8 cellular contexts compared by ENCODE assay signal in the genomic region with DNA sequence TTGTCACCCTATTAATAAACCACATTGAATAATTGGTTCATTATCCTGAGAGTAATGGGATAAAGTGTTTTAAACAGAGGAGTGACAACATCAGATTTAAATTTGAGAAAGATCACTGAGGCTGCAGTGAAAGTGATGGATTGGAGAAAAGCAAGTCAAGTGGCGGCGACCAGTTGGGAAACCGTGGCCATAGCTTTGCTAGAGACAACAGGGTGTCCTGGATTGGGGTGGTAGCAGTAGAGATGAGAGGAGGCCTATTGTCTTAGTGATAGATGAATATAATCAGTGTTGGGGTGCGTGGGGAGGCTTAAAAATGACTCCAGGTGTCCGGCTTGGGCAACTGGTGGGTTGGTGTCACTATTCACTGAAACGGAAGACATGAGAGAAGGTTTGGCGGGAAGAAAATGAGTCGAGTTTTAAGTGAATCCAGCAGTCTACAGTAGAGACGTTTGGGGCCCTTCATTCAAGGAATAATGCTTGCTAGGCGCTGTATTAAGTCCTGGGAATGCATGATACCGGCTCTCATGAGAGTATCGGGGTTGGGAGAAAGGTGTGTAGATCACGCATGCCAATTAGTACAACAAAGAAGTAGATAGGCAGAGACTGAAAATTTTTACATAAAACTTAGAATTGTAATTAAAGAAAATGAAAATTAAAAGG. TPM values are rescaled to one million over a fixed set of nuclear protein-coding genes. Genes with fewer than 3 reads are reported as not detected.
DNase-seq lines count a peak whose midpoint lies in the region; ATAC-seq and TF ChIP-seq lines count a peak whose summit lies in the region.

No MANE protein-coding gene starts in this region.

- ATAC-seq in GM21390 (IDR thresholded peaks at IDR 0.05; ENCODE audit: unreplicated experiment) (no peak), GM21825 (IDR thresholded peaks at IDR 0.05; ENCODE audit: unreplicated experiment) (no peak), GM21576 (IDR thresholded peaks at IDR 0.05; ENCODE audit: unreplicated experiment) (no peak)

- H3K36me3 Mint-ChIP-seq in CD14-positive monocyte, result peaks cover 30 to 46% of the 10 kb centered on the region in 2 donors

- H3K4me3 ChIP-seq in LNCaP clone FGC (ENCODE audit: low read depth, low read length), result peak overlapping the region; percentile 65
- peak overlapping the region; percentile 76 to 82 (median 79) for H3K4me3 ChIP-seq in mammary epithelial cell (replicated peaks in 1 of 3; ENCODE audit: insufficient read depth in 1 of 3, low read depth in 2 of 3, low read length in 3 of 3)
- peak overlapping the region; percentile 66 for H3K4me3 ChIP-seq in mononuclear cell (ENCODE audit: low read length)

- H3K4me3 Mint-ChIP-seq in CD14-positive monocyte, result peak overlapping the region; percentile 85 to 93

- H3K27me3 Mint-ChIP-seq in CD14-positive monocyte (ENCODE audit: low read depth in 3 of 3), result peaks cover 0 to 2% (median 0%) of the 10 kb centered on the region in 3 donors

- H3K4me2 ChIP-seq in mammary epithelial cell (ENCODE audit: insufficient read depth, low read depth, low read length), result peak overlapping the region; percentile 92

- DNase-seq in CD14-positive monocyte (ENCODE audit: low spot score), result no peak
- no peak for DNase-seq in LNCaP clone FGC (ENCODE audit: low read depth)
- peak; percentile 17 for DNase-seq in mammary epithelial cell
- DNase-seq in NCI-H187 treated with DMSO at 0.1 percent for 48 hours (lab: John Stamatoyannopoulos, UW), result no peak

- H3K27me3 ChIP-seq in mammary epithelial cell (ENCODE audit: insufficient read depth, low read length) (no peaks in the 10 kb centered on the region), mononuclear cell (ENCODE audit: insufficient read depth, low read length) (no peaks in the 10 kb centered on the region)

- peaks cover 24% of the 10 kb centered on the region for H3K4me1 Mint-ChIP-seq in CD14-positive monocyte

- CTCF ChIA-PET in mammary epithelial cell (lab: Charles Lee; ENCODE audit: low non-redundant PET), result no interaction called here

- peak overlapping the region; percentile 76 for H3K9ac ChIP-seq in mammary epithelial cell (ENCODE audit: insufficient read depth, low read length)

- H3K27ac ChIP-seq in mammary epithelial cell (ENCODE audit: insufficient read depth, low read depth, low read length), result peak overlapping the region; percentile 56

- H3K36me3 ChIP-seq in mammary epithelial cell (ENCODE audit: insufficient read depth, low read length), result peaks cover 10% of the 10 kb centered on the region

- in situ Hi-C loops in mammary epithelial cell (cut with MboI; ENCODE audit: low sequenced_read_pairs in 2 of 2), result no loop called here

- H3K9me3 ChIP-seq in mammary epithelial cell (replicated peaks; ENCODE audit: insufficient read depth, low read length) (no peaks in the 10 kb centered on the region), mononuclear cell (ENCODE audit: low read depth, low read length) (no peaks in the 10 kb centered on the region)

- H3K79me2 ChIP-seq in mammary epithelial cell (ENCODE audit: insufficient read depth, low read length), result peaks cover 25% of the 10 kb centered on the region

- WGBS in mammary epithelial cell (ENCODE audit: low coverage, missing lambda C conversion rate), result 17% methylated on average over 13 of the region's 13 CpGs

- H3K9me3 Mint-ChIP-seq in CD14-positive monocyte, result peaks cover 0 to 2% (median 0%) of the 10 kb centered on the region in 7 donors

- no peaks in the 10 kb centered on the region for H4K20me1 ChIP-seq in mammary epithelial cell (ENCODE audit: insufficient read depth, low read length)

- TF ChIP-seq CTCF in CD14-positive monocyte (IDR thresholded peaks at IDR 0.05) (no peak), LNCaP clone FGC (IDR thresholded peaks at IDR 0.05; ENCODE audit: control insufficient read depth, extremely low read depth, insufficient read depth) (no peak), mammary epithelial cell (conservative IDR thresholded peaks at IDR 0.05 in 1 of 2, IDR thresholded peaks at IDR 0.05 in 1 of 2; ENCODE audit: extremely low read depth in 1 of 2, insufficient read depth in 1 of 2, low read depth in 1 of 2, low read length in 2 of 2) (no peak)

- intact Hi-C loops in CD14-positive monocyte (cut with micrococcal nuclease), result no loop called here
- intact Hi-C loops in mammary epithelial cell (cut with micrococcal nuclease), result loop anchor here (1.0 kb wide), 1 partner anchor 29 kb away; no protein-coding TSS in a partner anchor

- peaks cover 15% of the 10 kb centered on the region for H3K4me1 ChIP-seq in mammary epithelial cell (ENCODE audit: insufficient read depth, low read length)
- peaks cover 21% of the 10 kb centered on the region for H3K4me1 ChIP-seq in mononuclear cell (ENCODE audit: insufficient read depth, low read length)

- H3K27ac Mint-ChIP-seq in CD14-positive monocyte, result peak overlapping the region; percentile 81 to 97 (median 93)

- BruUV-seq in mammary epithelial cell (replicated peaks; lab: Mats Ljungman, UMichigan), result TSS peak; percentile 13

- dilution Hi-C loops in mammary epithelial cell (cut with HindIII; ENCODE audit: low sequenced_read_pairs), result no loop called here

- H2AFZ ChIP-seq in mammary epithelial cell (ENCODE audit: low read depth, low read length), result peak overlapping the region; percentile 79

RNA-seq across cellular contexts. Expression of a gene that starts 0.8 kb away (rescaled TPM):
- polyA plus RNA-seq in CD14-positive monocyte, result 10 to 100 TPM; 13.7 to 17.4 TPM
- total RNA-seq in mammary epithelial cell, result 10 to 100 TPM; 23.0 to 23.7 TPM
- 13.0 TPM for polyA plus RNA-seq in mammary epithelial cell
- polyA minus RNA-seq in mammary epithelial cell, result 10.3 TPM
- total RNA-seq in mononuclear cell, result 12.3 TPM

RNA-seq across cellular contexts. Expression of a gene that starts 7.5 kb away (rescaled TPM):
- polyA plus RNA-seq in CD14-positive monocyte (1 to 10 TPM in 1 of 2 donors, under 1 TPM in 1; 0.75 to 1.3 TPM), mammary epithelial cell (not detected)
- total RNA-seq in mammary epithelial cell (not detected), mononuclear cell (0.52 TPM)
- not detected for polyA minus RNA-seq in mammary epithelial cell

RNA-seq across cellular contexts. Expression of a gene that starts 24.7 kb away (rescaled TPM):
- polyA plus RNA-seq in CD14-positive monocyte (not detected), mammary epithelial cell (not detected)
- total RNA-seq in mammary epithelial cell (not detected), mononuclear cell (not detected)
- not detected for polyA minus RNA-seq in mammary epithelial cell
